ENCODE assay signal across 3 cellular contexts in the genomic region with DNA sequence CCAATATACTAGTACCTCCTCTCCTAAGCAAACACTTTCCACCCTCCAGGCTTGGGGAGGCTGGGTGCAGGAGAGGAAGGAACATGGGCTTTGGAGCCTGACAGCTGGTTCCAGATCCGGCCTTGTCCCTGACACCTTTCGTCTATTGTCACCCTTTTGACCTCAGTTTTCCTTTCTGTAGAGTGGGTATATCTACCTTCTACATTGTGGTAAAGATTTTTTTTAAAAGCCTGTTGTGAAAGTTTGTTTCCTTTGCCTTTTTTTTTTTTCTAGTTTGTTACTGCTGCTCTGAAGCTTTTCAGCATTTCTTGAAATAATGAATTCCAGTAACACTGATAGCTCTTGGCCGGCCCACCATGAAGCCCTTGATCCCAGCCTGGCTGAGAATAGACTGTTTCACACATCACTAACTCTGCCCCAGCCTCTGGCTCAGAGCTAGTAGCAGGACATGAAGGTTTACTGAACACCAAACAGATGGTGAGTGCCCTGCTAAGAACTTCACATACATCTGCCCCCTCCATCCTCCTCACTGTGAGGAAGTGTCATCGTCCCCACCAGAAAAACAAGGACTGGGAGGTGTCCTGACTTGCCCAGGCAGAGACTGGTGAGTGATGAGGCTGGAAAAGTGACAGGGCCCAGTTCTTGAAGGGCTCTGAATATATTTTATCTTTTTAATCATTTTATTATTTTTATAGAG.
A peak's percentile ranks its signal among the peaks of the same experiment; 100 is the strongest.
TF ChIP-seq lines count a peak whose summit lies in the region.

No MANE protein-coding gene starts in this region.

TF ChIP-seq in HEK293, 187 proteins besides CTCF, POLR2A, EP300 and RAD21:
- peak; percentile 83; the same call in 1 of the 2 replicates for TF ChIP-seq ZSCAN16 (tag by site-specific recombination; IDR thresholded peaks at IDR 0.05)
- TF ChIP-seq ZNF510 (tag by site-specific recombination; IDR thresholded peaks at IDR 0.05; ENCODE audit: insufficient replicate concordance) = no peak

TF ChIP-seq in SK-N-SH, 30 proteins besides CTCF, POLR2A, EP300 and RAD21:
- no peak for TF ChIP-seq TAF1 (IDR thresholded peaks at IDR 0.05; ENCODE audit: borderline replicate concordance, low read depth, low read length)
- TF ChIP-seq USF1 (IDR thresholded peaks at IDR 0.05; ENCODE audit: borderline replicate concordance, low read depth) = no peak
- no peak for TF ChIP-seq NRF1 (IDR thresholded peaks at IDR 0.05; ENCODE audit: low read depth, low read length)
- TF ChIP-seq JUND (IDR thresholded peaks at IDR 0.05) = no peak
- no peak for TF ChIP-seq SIN3A (IDR thresholded peaks at IDR 0.05; ENCODE audit: borderline replicate concordance, low read depth, low read length)
- TF ChIP-seq ELF1 (IDR thresholded peaks at IDR 0.05) = no peak
- no peak for TF ChIP-seq RXRA (IDR thresholded peaks at IDR 0.05; ENCODE audit: borderline replicate concordance, low read depth)
- no peak for TF ChIP-seq PBX3 (IDR thresholded peaks at IDR 0.05)
- no peak for TF ChIP-seq TEAD4 (IDR thresholded peaks at IDR 0.05; ENCODE audit: borderline replicate concordance, insufficient read depth)
- TF ChIP-seq GABPA (IDR thresholded peaks at IDR 0.05; ENCODE audit: low read depth) = no peak
- TF ChIP-seq, protein P1, sequence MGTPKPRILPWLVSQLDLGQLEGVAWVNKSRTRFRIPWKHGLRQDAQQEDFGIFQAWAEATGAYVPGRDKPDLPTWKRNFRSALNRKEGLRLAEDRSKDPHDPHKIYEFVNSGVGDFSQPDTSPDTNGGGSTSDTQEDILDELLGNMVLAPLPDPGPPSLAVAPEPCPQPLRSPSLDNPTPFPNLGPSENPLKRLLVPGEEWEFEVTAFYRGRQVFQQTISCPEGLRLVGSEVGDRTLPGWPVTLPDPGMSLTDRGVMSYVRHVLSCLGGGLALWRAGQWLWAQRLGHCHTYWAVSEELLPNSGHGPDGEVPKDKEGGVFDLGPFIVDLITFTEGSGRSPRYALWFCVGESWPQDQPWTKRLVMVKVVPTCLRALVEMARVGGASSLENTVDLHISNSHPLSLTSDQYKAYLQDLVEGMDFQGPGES (IDR thresholded peaks at IDR 0.05; ENCODE audit: low read depth, low read length) = no peak
- TF ChIP-seq TCF12 (IDR thresholded peaks at IDR 0.05) = no peak
- TF ChIP-seq RCOR1 (IDR thresholded peaks at IDR 0.05; ENCODE audit: low read length) = no peak
- TF ChIP-seq FOXM1 (IDR thresholded peaks at IDR 0.05; ENCODE audit: low read depth) = no peak
- no peak for TF ChIP-seq CHD2 (IDR thresholded peaks at IDR 0.05; ENCODE audit: low read length, partially characterized antibody)

TF ChIP-seq in HepG2, 621 proteins besides CTCF, POLR2A, EP300 and RAD21 (continues in another document):
- TF ChIP-seq ZNF644 (CRISPR knock-in tag; IDR thresholded peaks at IDR 0.05; ENCODE audit: low read depth) (no peak), ZFP36L1 (CRISPR knock-in tag; IDR thresholded peaks at IDR 0.05) (no peak), ZNF3 (CRISPR knock-in tag; IDR thresholded peaks at IDR 0.05) (no peak), ZHX2 (IDR thresholded peaks at IDR 0.05; ENCODE audit: low read depth) (no peak), ZHX2 (CRISPR knock-in tag; IDR thresholded peaks at IDR 0.05; ENCODE audit: borderline replicate concordance) (no peak), NFE2L1 (CRISPR knock-in tag; IDR thresholded peaks at IDR 0.05; ENCODE audit: borderline replicate concordance) (no peak), PCBP1 (IDR thresholded peaks at IDR 0.05; ENCODE audit: borderline replicate concordance, low read depth, low read length) (no peak), ZNF816 (CRISPR knock-in tag; IDR thresholded peaks at IDR 0.05; ENCODE audit: borderline replicate concordance) (no peak), HMGXB3 (CRISPR knock-in tag; IDR thresholded peaks at IDR 0.05; ENCODE audit: borderline replicate concordance) (no peak), ASH2L (IDR thresholded peaks at IDR 0.05; ENCODE audit: insufficient read length, low read depth, low read length) (peak; percentile 24), ZNF775 (CRISPR knock-in tag; IDR thresholded peaks at IDR 0.05; ENCODE audit: borderline replicate concordance) (no peak), KDM1A (CRISPR knock-in tag; IDR thresholded peaks at IDR 0.05) (peak; percentile 98), ZNF317 (CRISPR knock-in tag; IDR thresholded peaks at IDR 0.05) (no peak), TEAD3 (CRISPR knock-in tag; optimal IDR thresholded peaks at IDR 0.05; ENCODE audit: borderline replicate concordance) (no peak), CEBPG (CRISPR knock-in tag; IDR thresholded peaks at IDR 0.05) (no peak), GPBP1L1 (CRISPR knock-in tag; IDR thresholded peaks at IDR 0.05) (no peak), JUN (CRISPR knock-in tag; IDR thresholded peaks at IDR 0.05) (peak; percentile 13; the same call in 1 of the 2 replicates), NCOA2 (CRISPR knock-in tag; IDR thresholded peaks at IDR 0.05) (no peak; the same call in 1 of the 2 replicates), ATF7 (IDR thresholded peaks at IDR 0.05) (no peak; the same call in 1 of the 2 replicates), ATF7 (CRISPR knock-in tag; IDR thresholded peaks at IDR 0.05) (no peak), ZMYM2 (CRISPR knock-in tag; IDR thresholded peaks at IDR 0.05) (peak; percentile 84), ELF3 (CRISPR knock-in tag; IDR thresholded peaks at IDR 0.05) (no peak), NFYB (CRISPR knock-in tag; IDR thresholded peaks at IDR 0.05) (no peak), SNRNP70 (IDR thresholded peaks at IDR 0.05; ENCODE audit: low read depth, low read length) (no peak), ZFYVE20 (CRISPR knock-in tag; IDR thresholded peaks at IDR 0.05; ENCODE audit: borderline replicate concordance, low read depth) (no peak), SMYD3 (CRISPR knock-in tag; IDR thresholded peaks at IDR 0.05) (no peak), IKZF4 (CRISPR knock-in tag; IDR thresholded peaks at IDR 0.05; ENCODE audit: borderline replicate concordance, low read depth, not compliant biosample characterization) (no peak), ZNF660 (CRISPR knock-in tag; IDR thresholded peaks at IDR 0.05; ENCODE audit: borderline replicate concordance, low read depth) (no peak), ZMYM3 (CRISPR knock-in tag; IDR thresholded peaks at IDR 0.05) (peak; percentile 99), ZNF691 (CRISPR knock-in tag; IDR thresholded peaks at IDR 0.05; ENCODE audit: borderline replicate concordance, low read depth) (no peak), GZF1 (CRISPR knock-in tag; IDR thresholded peaks at IDR 0.05) (no peak), RFX1 (IDR thresholded peaks at IDR 0.05) (no peak), TOE1 (CRISPR knock-in tag; IDR thresholded peaks at IDR 0.05) (no peak), YEATS4 (CRISPR knock-in tag; IDR thresholded peaks at IDR 0.05; ENCODE audit: borderline replicate concordance) (no peak), ZNF205 (CRISPR knock-in tag; IDR thresholded peaks at IDR 0.05) (peak; percentile 35; the same call in 1 of the 2 replicates)
- TF ChIP-seq, protein P2, sequence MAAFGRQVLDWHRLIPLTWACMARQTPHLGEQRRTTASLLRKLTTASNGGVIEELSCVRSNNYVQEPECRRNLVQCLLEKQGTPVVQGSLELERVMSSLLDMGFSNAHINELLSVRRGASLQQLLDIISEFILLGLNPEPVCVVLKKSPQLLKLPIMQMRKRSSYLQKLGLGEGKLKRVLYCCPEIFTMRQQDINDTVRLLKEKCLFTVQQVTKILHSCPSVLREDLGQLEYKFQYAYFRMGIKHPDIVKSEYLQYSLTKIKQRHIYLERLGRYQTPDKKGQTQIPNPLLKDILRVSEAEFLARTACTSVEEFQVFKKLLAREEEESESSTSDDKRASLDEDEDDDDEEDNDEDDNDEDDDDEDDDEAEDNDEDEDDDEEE (CRISPR knock-in tag; IDR thresholded peaks at IDR 0.05) = no peak
- TF ChIP-seq, protein P3, sequence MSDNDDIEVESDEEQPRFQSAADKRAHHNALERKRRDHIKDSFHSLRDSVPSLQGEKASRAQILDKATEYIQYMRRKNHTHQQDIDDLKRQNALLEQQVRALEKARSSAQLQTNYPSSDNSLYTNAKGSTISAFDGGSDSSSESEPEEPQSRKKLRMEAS (IDR thresholded peaks at IDR 0.05) = no peak
- TF ChIP-seq, protein P4, sequence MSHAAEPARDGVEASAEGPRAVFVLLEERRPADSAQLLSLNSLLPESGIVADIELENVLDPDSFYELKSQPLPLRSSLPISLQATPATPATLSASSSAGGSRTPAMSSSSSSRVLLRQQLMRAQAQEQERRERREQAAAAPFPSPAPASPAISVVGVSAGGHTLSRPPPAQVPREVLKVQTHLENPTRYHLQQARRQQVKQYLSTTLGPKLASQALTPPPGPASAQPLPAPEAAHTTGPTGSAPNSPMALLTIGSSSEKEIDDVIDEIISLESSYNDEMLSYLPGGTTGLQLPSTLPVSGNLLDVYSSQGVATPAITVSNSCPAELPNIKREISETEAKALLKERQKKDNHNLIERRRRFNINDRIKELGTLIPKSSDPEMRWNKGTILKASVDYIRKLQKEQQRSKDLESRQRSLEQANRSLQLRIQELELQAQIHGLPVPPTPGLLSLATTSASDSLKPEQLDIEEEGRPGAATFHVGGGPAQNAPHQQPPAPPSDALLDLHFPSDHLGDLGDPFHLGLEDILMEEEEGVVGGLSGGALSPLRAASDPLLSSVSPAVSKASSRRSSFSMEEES (CRISPR knock-in tag; IDR thresholded peaks at IDR 0.05) = no peak
